ENCODE assay signal across 1 cellular context in the genomic region with DNA sequence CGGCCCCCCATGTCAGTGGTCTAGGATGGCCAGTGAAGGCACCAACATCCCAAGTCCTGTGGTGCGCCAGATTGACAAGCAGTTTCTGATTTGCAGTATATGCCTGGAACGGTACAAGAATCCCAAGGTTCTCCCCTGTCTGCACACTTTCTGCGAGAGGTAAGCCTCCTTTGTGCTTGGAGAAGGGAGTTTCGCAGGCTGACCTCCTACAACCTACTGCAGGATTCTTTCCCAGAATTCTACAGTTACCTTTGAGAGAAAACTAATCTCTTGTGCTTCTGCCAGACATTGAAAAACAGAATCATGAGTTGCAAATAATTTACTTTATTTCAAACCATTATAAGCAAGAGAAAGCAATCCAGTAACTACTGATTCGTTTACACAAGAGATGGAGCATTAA.
TF ChIP-seq lines count a peak whose summit lies in the region.

No MANE protein-coding gene starts in this region.

TF ChIP-seq in GM23338, 12 proteins besides CTCF, POLR2A, EP300 and RAD21 (continued from another document):
- TF ChIP-seq, protein P1, sequence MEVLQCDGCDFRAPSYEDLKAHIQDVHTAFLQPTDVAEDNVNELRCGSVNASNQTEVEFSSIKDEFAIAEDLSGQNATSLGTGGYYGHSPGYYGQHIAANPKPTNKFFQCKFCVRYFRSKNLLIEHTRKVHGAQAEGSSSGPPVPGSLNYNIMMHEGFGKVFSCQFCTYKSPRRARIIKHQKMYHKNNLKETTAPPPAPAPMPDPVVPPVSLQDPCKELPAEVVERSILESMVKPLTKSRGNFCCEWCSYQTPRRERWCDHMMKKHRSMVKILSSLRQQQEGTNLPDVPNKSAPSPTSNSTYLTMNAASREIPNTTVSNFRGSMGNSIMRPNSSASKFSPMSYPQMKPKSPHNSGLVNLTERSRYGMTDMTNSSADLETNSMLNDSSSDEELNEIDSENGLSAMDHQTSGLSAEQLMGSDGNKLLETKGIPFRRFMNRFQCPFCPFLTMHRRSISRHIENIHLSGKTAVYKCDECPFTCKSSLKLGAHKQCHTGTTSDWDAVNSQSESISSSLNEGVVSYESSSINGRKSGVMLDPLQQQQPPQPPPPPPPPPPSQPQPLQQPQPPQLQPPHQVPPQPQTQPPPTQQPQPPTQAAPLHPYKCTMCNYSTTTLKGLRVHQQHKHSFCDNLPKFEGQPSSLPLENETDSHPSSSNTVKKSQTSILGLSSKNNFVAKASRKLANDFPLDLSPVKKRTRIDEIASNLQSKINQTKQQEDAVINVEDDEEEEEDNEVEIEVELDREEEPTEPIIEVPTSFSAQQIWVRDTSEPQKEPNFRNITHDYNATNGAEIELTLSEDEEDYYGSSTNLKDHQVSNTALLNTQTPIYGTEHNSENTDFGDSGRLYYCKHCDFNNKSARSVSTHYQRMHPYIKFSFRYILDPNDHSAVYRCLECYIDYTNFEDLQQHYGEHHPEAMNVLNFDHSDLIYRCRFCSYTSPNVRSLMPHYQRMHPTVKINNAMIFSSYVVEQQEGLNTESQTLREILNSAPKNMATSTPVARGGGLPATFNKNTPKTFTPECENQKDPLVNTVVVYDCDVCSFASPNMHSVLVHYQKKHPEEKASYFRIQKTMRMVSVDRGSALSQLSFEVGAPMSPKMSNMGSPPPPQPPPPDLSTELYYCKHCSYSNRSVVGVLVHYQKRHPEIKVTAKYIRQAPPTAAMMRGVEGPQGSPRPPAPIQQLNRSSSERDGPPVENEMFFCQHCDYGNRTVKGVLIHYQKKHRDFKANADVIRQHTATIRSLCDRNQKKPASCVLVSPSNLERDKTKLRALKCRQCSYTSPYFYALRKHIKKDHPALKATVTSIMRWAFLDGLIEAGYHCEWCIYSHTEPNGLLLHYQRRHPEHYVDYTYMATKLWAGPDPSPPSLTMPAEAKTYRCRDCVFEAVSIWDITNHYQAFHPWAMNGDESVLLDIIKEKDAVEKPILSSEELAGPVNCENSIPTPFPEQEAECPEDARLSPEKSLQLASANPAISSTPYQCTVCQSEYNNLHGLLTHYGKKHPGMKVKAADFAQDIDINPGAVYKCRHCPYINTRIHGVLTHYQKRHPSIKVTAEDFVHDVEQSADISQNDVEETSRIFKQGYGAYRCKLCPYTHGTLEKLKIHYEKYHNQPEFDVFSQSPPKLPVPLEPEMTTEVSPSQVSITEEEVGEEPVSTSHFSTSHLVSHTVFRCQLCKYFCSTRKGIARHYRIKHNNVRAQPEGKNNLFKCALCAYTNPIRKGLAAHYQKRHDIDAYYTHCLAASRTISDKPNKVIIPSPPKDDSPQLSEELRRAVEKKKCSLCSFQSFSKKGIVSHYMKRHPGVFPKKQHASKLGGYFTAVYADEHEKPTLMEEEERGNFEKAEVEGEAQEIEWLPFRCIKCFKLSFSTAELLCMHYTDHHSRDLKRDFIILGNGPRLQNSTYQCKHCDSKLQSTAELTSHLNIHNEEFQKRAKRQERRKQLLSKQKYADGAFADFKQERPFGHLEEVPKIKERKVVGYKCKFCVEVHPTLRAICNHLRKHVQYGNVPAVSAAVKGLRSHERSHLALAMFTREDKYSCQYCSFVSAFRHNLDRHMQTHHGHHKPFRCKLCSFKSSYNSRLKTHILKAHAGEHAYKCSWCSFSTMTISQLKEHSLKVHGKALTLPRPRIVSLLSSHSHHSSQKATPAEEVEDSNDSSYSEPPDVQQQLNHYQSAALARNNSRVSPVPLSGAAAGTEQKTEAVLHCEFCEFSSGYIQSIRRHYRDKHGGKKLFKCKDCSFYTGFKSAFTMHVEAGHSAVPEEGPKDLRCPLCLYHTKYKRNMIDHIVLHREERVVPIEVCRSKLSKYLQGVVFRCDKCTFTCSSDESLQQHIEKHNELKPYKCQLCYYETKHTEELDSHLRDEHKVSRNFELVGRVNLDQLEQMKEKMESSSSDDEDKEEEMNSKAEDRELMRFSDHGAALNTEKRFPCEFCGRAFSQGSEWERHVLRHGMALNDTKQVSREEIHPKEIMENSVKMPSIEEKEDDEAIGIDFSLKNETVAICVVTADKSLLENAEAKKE (CRISPR knock-in tag; IDR thresholded peaks at IDR 0.05), result no peak
TF ChIP-seq in GM23338: peak in this region for 0.
